In genomic region chr2:201450910-201451329, GRCh38 we compare ENCODE assay signal across 8 cellular contexts. TPM values are rescaled to one million over a fixed set of nuclear protein-coding genes. Genes with fewer than 3 reads are reported as not detected.
DNase-seq lines count a peak whose midpoint lies in the region; ATAC-seq and TF ChIP-seq lines count a peak whose summit lies in the region.

No MANE protein-coding gene starts in this region.

- H3K36me3 ChIP-seq in brain microvascular endothelial cell (replicated peaks) (no peaks in the 10 kb centered on the region), thoracic aorta (no peaks in the 10 kb centered on the region)

- ATAC-seq in GM21619 (IDR thresholded peaks at IDR 0.05; ENCODE audit: unreplicated experiment) (peak; percentile 21), left lobe of liver (peak; percentile 16), thoracic aorta (ENCODE audit: insufficient number of reproducible peaks, low FRiP score, low read depth) (peak; percentile 23)

- H3K27me3 ChIP-seq in brain microvascular endothelial cell (replicated peaks) (no peaks in the 10 kb centered on the region), thoracic aorta (replicated peaks; ENCODE audit: insufficient read depth) (no peaks in the 10 kb centered on the region)

- no peak for TF ChIP-seq POLR2A in NB4 (IDR thresholded peaks at IDR 0.05; ENCODE audit: extremely low read depth, insufficient read length)

- peak overlapping the region; percentile 74 for H3K4me3 ChIP-seq in NB4 (ENCODE audit: low read depth, low read length)
- H3K4me3 ChIP-seq in brain microvascular endothelial cell (ENCODE audit: low read depth, low read length), result peak overlapping the region; percentile 90
- H3K4me3 ChIP-seq in thoracic aorta, result peak overlapping the region; percentile 87

- TF ChIP-seq CTCF in NB4 (IDR thresholded peaks at IDR 0.05; ENCODE audit: low read depth, low read length) (no peak), brain microvascular endothelial cell (IDR thresholded peaks at IDR 0.05; ENCODE audit: low read depth, low read length, missing control alignments) (no peak), thoracic aorta (IDR thresholded peaks at IDR 0.05) (no peak)

- DNase-seq in DMS 273 (lab: John Stamatoyannopoulos, UW; ENCODE audit: unreplicated experiment) (peak; percentile 88), NB4 (ENCODE audit: low read depth) (no peak), brain microvascular endothelial cell (no peak), left lobe of liver (ENCODE audit: low spot score) (no peak), thoracic aorta (ENCODE audit: low spot score) (no peak), NCI-H128 (lab: John Stamatoyannopoulos, UW; ENCODE audit: unreplicated experiment) (no peak), islet precursor cell (no peak)

- in situ Hi-C loops in brain microvascular endothelial cell (cut with HindIII; ENCODE audit: low pct_ligation_motif_present, low sequenced_read_pairs), result no loop called here

- peak overlapping the region; percentile 68 for H3K27ac ChIP-seq in brain microvascular endothelial cell
- peak overlapping the region; percentile 80 to 84 for H3K27ac ChIP-seq in thoracic aorta

- peaks cover 40 to 50% of the 10 kb centered on the region in 2 donors for H3K4me1 ChIP-seq in thoracic aorta (ENCODE audit: control insufficient read depth in 1 of 2, low read depth in 2 of 2)

- no peaks in the 10 kb centered on the region for H3K9me3 ChIP-seq in thoracic aorta

RNA-seq across cellular contexts. Expression of gene TRAK2, which starts 0.3 kb away (rescaled TPM):
- total RNA-seq in left lobe of liver, result 12.3 TPM
- 10 to 100 TPM; 69.3 to 88.5 TPM for total RNA-seq in thoracic aorta

RNA-seq across cellular contexts. Expression of gene STRADB, which starts 0.6 kb away (rescaled TPM):
- total RNA-seq in left lobe of liver (71.9 TPM), thoracic aorta (10 to 100 TPM in 1 of 2 donors, 1 to 10 TPM in 1; 8.7 to 13.8 TPM)
